Comparison of ENCODE assay signal across 21 cellular contexts in genomic region chr2:120512321-120512710, GRCh38.
DNase-seq lines count a peak whose midpoint lies in the region; ATAC-seq and TF ChIP-seq lines count a peak whose summit lies in the region.
"Had no signal": no experiment of that assay in that cellular context is flagged by ENCODE, and none has a peak within 500 bp of the region (broad histone marks: within the 10 kb centered on the region; RNA-seq: fewer than 3 reads in every experiment).

No MANE protein-coding gene starts in this region.

- H3K36me3 ChIP-seq in GM23338 (ENCODE audit: insufficient read depth) (no peaks in the 10 kb centered on the region), PC-3 (ENCODE audit: low read depth, low read length) (no peaks in the 10 kb centered on the region), endodermal cell (ENCODE audit: control insufficient read depth, insufficient read depth, low read length) (no peaks in the 10 kb centered on the region), sigmoid colon (no peaks in the 10 kb centered on the region)
- H3K36me3 ChIP-seq in naive thymus-derived CD4-positive, alpha-beta T cell (ENCODE audit: control insufficient read depth in 2 of 3, insufficient read depth in 3 of 3, low read length in 3 of 3): no peaks in the 10 kb centered on the region
- H3K36me3 ChIP-seq: SJSA1, upper lobe of right lung had no signal

- H3K4me1 ChIP-seq in GM23338 (ENCODE audit: insufficient read depth) (peaks cover 8% of the 10 kb centered on the region), PC-3 (ENCODE audit: insufficient read depth, low read length) (peaks cover 7% of the 10 kb centered on the region), endodermal cell (ENCODE audit: control insufficient read depth, insufficient read depth, low read length) (no peaks in the 10 kb centered on the region), sigmoid colon (no peaks in the 10 kb centered on the region)
- no peaks in the 10 kb centered on the region for H3K4me1 ChIP-seq in naive thymus-derived CD4-positive, alpha-beta T cell (ENCODE audit: control insufficient read depth in 2 of 2, insufficient read depth in 2 of 2, low read length in 2 of 2)

- no peaks in the 10 kb centered on the region for H3K27me3 ChIP-seq in GM23338 (ENCODE audit: insufficient read depth)
- no peaks in the 10 kb centered on the region for H3K27me3 ChIP-seq in PC-3 (ENCODE audit: low read length)
- peaks cover 28% of the 10 kb centered on the region for H3K27me3 ChIP-seq in endodermal cell (ENCODE audit: control insufficient read depth, insufficient read depth, low read length, poor library complexity, severe bottlenecking)
- no peaks in the 10 kb centered on the region for H3K27me3 ChIP-seq in sigmoid colon
- no peaks in the 10 kb centered on the region for H3K27me3 ChIP-seq in naive thymus-derived CD4-positive, alpha-beta T cell (ENCODE audit: control insufficient read depth in 2 of 2, insufficient read depth in 2 of 2, low read length in 2 of 2)
- H3K27me3 ChIP-seq: upper lobe of right lung had no signal

- intact Hi-C loops in PC-3 (cut with micrococcal nuclease): no loop called here
- intact Hi-C loops in sigmoid colon (cut with DNase I): no loop called here
- intact Hi-C loops in naive thymus-derived CD4-positive, alpha-beta T cell (cut with micrococcal nuclease): no loop called here

- H3K9me2 ChIP-seq in GM23338 (ENCODE audit: insufficient read depth) (no peaks in the 10 kb centered on the region), PC-3 (replicated peaks; ENCODE audit: low read length) (no peaks in the 10 kb centered on the region)

- H3K27me3 Mint-ChIP-seq in GM23338 (ENCODE audit: insufficient read depth, low read depth, poor library complexity) (peaks cover 21% of the 10 kb centered on the region), endodermal cell (ENCODE audit: insufficient read depth) (peaks cover 39% of the 10 kb centered on the region)
- H3K27me3 Mint-ChIP-seq in naive thymus-derived CD4-positive, alpha-beta T cell: peaks cover 0 to 19% (median 6%) of the 10 kb centered on the region in 5 donors

- H3K79me2 ChIP-seq in GM23338 (replicated peaks; ENCODE audit: insufficient read depth): no peaks in the 10 kb centered on the region
- no peaks in the 10 kb centered on the region for H3K79me2 ChIP-seq in PC-3 (ENCODE audit: low read length)

- no peak overlapping the region for H3K4me2 ChIP-seq in GM23338
- no peak overlapping the region for H3K4me2 ChIP-seq in PC-3 (ENCODE audit: low read length)

- ATAC-seq in GM23338 (peak; percentile 63), PC-3 (no peak)
- ATAC-seq in naive thymus-derived CD4-positive, alpha-beta T cell: no peak
- ATAC-seq: activated CD8-positive, alpha-beta T cell treated with anti-CD3 and anti-CD28 coated beads for 36 hours; activated T-helper 17 cell treated with anti-CD3 and anti-CD28 coated beads, Interleukin-2, amount 50 U/mL, for 72 hours; left lobe of liver; stimulated activated effector memory CD8-positive, alpha-beta T cell treated with anti-CD3 and anti-CD28 coated beads, Interleukin-12 subunit alpha, Interleukin-12 subunit beta, amount 100 ng/mL, for 72 hours; upper lobe of right lung had no signal

- no peaks in the 10 kb centered on the region for H4K20me1 ChIP-seq in GM23338 (replicated peaks; ENCODE audit: insufficient read depth)
- H4K20me1 ChIP-seq in PC-3 (ENCODE audit: low read length): no peaks in the 10 kb centered on the region

- peaks cover 9% of the 10 kb centered on the region for H3K4me1 Mint-ChIP-seq in GM23338
- H3K4me1 Mint-ChIP-seq in endodermal cell: peaks cover 8% of the 10 kb centered on the region
- H3K4me1 Mint-ChIP-seq in naive thymus-derived CD4-positive, alpha-beta T cell: peaks cover 0 to 4% (median 0%) of the 10 kb centered on the region in 7 donors
- H3K4me1 Mint-ChIP-seq: activated T-helper 17 cell treated with anti-CD3 and anti-CD28 coated beads, Interleukin-2, amount 50 U/mL, for 72 hours; immature natural killer cell; T-cell had no signal

- H3K9ac ChIP-seq in PC-3 (ENCODE audit: low read length) (no peak overlapping the region), endodermal cell (ENCODE audit: extremely low read depth, low read length, poor library complexity, severe bottlenecking) (no peak overlapping the region)

- TF ChIP-seq CTCF in GM23338 (conservative IDR thresholded peaks at IDR 0.05; ENCODE audit: low read depth in 2 of 2): peak in 1 of 2 experiments; percentile 35
- peak; percentile 18; the same call in 1 of the 2 replicates for TF ChIP-seq CTCF in PC-3 (conservative IDR thresholded peaks at IDR 0.05; ENCODE audit: low read depth, low read length)
- peak; percentile 65 for TF ChIP-seq CTCF in endodermal cell (conservative IDR thresholded peaks at IDR 0.05)
- no peak for TF ChIP-seq CTCF in sigmoid colon (IDR thresholded peaks at IDR 0.05)

- H3K27ac Mint-ChIP-seq in GM23338 (no peak overlapping the region), endodermal cell (no peak overlapping the region)
- no peak overlapping the region for H3K27ac Mint-ChIP-seq in naive thymus-derived CD4-positive, alpha-beta T cell
- H3K27ac Mint-ChIP-seq: activated CD8-positive, alpha-beta T cell treated with anti-CD3 and anti-CD28 coated beads for 36 hours; activated T-helper 17 cell treated with anti-CD3 and anti-CD28 coated beads, Interleukin-2, amount 50 U/mL, for 72 hours; immature natural killer cell; stimulated activated effector memory CD8-positive, alpha-beta T cell treated with anti-CD3 and anti-CD28 coated beads, Interleukin-12 subunit alpha, Interleukin-12 subunit beta, amount 100 ng/mL, for 72 hours; T-cell had no signal

- 70 to 72% methylated on average over 7 to 9 of the region's 9 CpGs for WGBS in endodermal cell (ENCODE audit: insufficient coverage in 1 of 2, insufficient read length in 1 of 2), 2 experiments
- 77 to 78% methylated on average over 9 of the region's 9 CpGs for WGBS in sigmoid colon, 2 donors

- no peaks in the 10 kb centered on the region for H3K9me3 Mint-ChIP-seq in GM23338
- H3K9me3 Mint-ChIP-seq in endodermal cell: no peaks in the 10 kb centered on the region
- H3K9me3 Mint-ChIP-seq in naive thymus-derived CD4-positive, alpha-beta T cell: peaks cover 0 to 2% (median 0%) of the 10 kb centered on the region in 11 donors
- H3K9me3 Mint-ChIP-seq: activated CD8-positive, alpha-beta T cell treated with anti-CD3 and anti-CD28 coated beads for 36 hours; activated T-helper 17 cell treated with anti-CD3 and anti-CD28 coated beads, Interleukin-2, amount 50 U/mL, for 72 hours; central memory CD8-positive, alpha-beta T cell; immature natural killer cell; stimulated activated effector memory CD8-positive, alpha-beta T cell treated with anti-CD3 and anti-CD28 coated beads, Interleukin-12 subunit alpha, Interleukin-12 subunit beta, amount 100 ng/mL, for 72 hours; T-cell had no signal

- H3K27ac ChIP-seq in GM23338 (ENCODE audit: low read depth): no peak overlapping the region
- H3K27ac ChIP-seq in PC-3 (ENCODE audit: low read length): no peak overlapping the region
- peak overlapping the region; percentile 98 for H3K27ac ChIP-seq in endodermal cell (ENCODE audit: low read depth, low read length)
- H3K27ac ChIP-seq in sigmoid colon: no peak overlapping the region
- no peak overlapping the region for H3K27ac ChIP-seq in naive thymus-derived CD4-positive, alpha-beta T cell (ENCODE audit: low read depth, low read length)
- H3K27ac ChIP-seq: C4-2B, SJSA1, upper lobe of right lung had no signal

- no peak for TF ChIP-seq POLR2A in sigmoid colon (IDR thresholded peaks at IDR 0.05)

- H2AFZ ChIP-seq in GM23338 (no peak overlapping the region), PC-3 (ENCODE audit: low read length) (no peak overlapping the region)

- H3F3A ChIP-seq in GM23338 (replicated peaks; ENCODE audit: low read depth) (no peaks in the 10 kb centered on the region), PC-3 (ENCODE audit: low read length, unreplicated experiment) (no peaks in the 10 kb centered on the region)

- H3K36me3 Mint-ChIP-seq in GM23338 (ENCODE audit: low read depth) (no peaks in the 10 kb centered on the region), endodermal cell (ENCODE audit: low read depth) (no peaks in the 10 kb centered on the region)
- peaks cover 0 to 4% (median 0%) of the 10 kb centered on the region in 5 donors for H3K36me3 Mint-ChIP-seq in naive thymus-derived CD4-positive, alpha-beta T cell
- H3K36me3 Mint-ChIP-seq: immature natural killer cell; stimulated activated effector memory CD8-positive, alpha-beta T cell treated with anti-CD3 and anti-CD28 coated beads, Interleukin-12 subunit alpha, Interleukin-12 subunit beta, amount 100 ng/mL, for 72 hours; T-cell had no signal

- H3K9me3 ChIP-seq in PC-3 (ENCODE audit: low read length) (no peaks in the 10 kb centered on the region), endodermal cell (ENCODE audit: control insufficient read depth, low read length) (no peaks in the 10 kb centered on the region), sigmoid colon (no peaks in the 10 kb centered on the region)
- no peaks in the 10 kb centered on the region for H3K9me3 ChIP-seq in naive thymus-derived CD4-positive, alpha-beta T cell (ENCODE audit: control insufficient read depth in 2 of 3, low read length in 3 of 3)
- H3K9me3 ChIP-seq: SJSA1, upper lobe of right lung had no signal

- no peak for TF ChIP-seq EP300 in sigmoid colon (IDR thresholded peaks at IDR 0.05)

- CTCF ChIA-PET in PC-3 (lab: Charles Lee): no interaction called here
- CTCF ChIA-PET in naive thymus-derived CD4-positive, alpha-beta T cell (lab: Charles Lee): no interaction called here

- POLR2A ChIA-PET in PC-3 (lab: Charles Lee; ENCODE audit: unreplicated experiment): no interaction called here
- POLR2A ChIA-PET in naive thymus-derived CD4-positive, alpha-beta T cell (lab: Charles Lee): no interaction called here

- no peak overlapping the region for H3K4me3 ChIP-seq in GM23338
- no peak overlapping the region for H3K4me3 ChIP-seq in PC-3 (ENCODE audit: low read length)
- H3K4me3 ChIP-seq in endodermal cell (ENCODE audit: low read length): no peak overlapping the region
- H3K4me3 ChIP-seq in sigmoid colon: no peak overlapping the region
- H3K4me3 ChIP-seq in naive thymus-derived CD4-positive, alpha-beta T cell (ENCODE audit: low read length): no peak overlapping the region
- H3K4me3 ChIP-seq: SJSA1, upper lobe of right lung had no signal

- H3K4me3 Mint-ChIP-seq in GM23338 (no peak overlapping the region), endodermal cell (no peak overlapping the region)
- H3K4me3 Mint-ChIP-seq in naive thymus-derived CD4-positive, alpha-beta T cell: no peak overlapping the region
- H3K4me3 Mint-ChIP-seq: activated CD8-positive, alpha-beta T cell treated with anti-CD3 and anti-CD28 coated beads for 36 hours; activated T-helper 17 cell treated with anti-CD3 and anti-CD28 coated beads, Interleukin-2, amount 50 U/mL, for 72 hours; central memory CD8-positive, alpha-beta T cell; immature natural killer cell; stimulated activated effector memory CD8-positive, alpha-beta T cell treated with anti-CD3 and anti-CD28 coated beads, Interleukin-12 subunit alpha, Interleukin-12 subunit beta, amount 100 ng/mL, for 72 hours; T-cell had no signal

- peak; percentile 30 for DNase-seq in GM23338 (ENCODE audit: low spot score)
- no peak for DNase-seq in PC-3
- DNase-seq in endodermal cell: no peak
- DNase-seq in sigmoid colon: peak; percentile 48
- DNase-seq in NOMO-1 treated with dmso at 0.1 percent for 144 hours (lab: John Stamatoyannopoulos, UW; ENCODE audit: unreplicated experiment): no peak
- no peak for DNase-seq in T-helper 2 cell
- no peak for DNase-seq in naive thymus-derived CD4-positive, alpha-beta T cell
- DNase-seq: activated CD8-positive, alpha-beta T cell treated with anti-CD3 and anti-CD28 coated beads for 36 hours; activated naive CD4-positive, alpha-beta T cell treated with anti-CD3 and anti-CD28 coated beads, Interleukin-2, amount 50 U/mL, for 16 hours; immature natural killer cell; NCI-H2171 treated with DMSO at 0.1 percent for 48 hours; NCI-H524; stimulated activated CD4-positive, alpha-beta T cell treated with anti-CD3 and anti-CD28 coated beads, Interleukin-2, amount 100 ng/mL, for 48 hours; T-cell; upper lobe of right lung had no signal

- BruUV-seq in PC-3 (replicated peaks; lab: Mats Ljungman, UMichigan): no TSS peak

Comparison
In these comparisons a context has a peak if more than half of its experiments do, and no peak if none do; other contexts are left out.
1. DNase-seq: peak in GM23338 (single experiment) and sigmoid colon (single experiment); none in PC-3 (single experiment), endodermal cell (single experiment), NOMO-1 treated with dmso at 0.1 percent for 144 hours (single experiment), T-helper 2 cell (0 of 5) and naive thymus-derived CD4-positive, alpha-beta T cell (0 of 9).
2. CTCF ChIP-seq: peak in PC-3 (single experiment) and endodermal cell (single experiment); none in sigmoid colon (0 of 4).